In the genomic region with DNA sequence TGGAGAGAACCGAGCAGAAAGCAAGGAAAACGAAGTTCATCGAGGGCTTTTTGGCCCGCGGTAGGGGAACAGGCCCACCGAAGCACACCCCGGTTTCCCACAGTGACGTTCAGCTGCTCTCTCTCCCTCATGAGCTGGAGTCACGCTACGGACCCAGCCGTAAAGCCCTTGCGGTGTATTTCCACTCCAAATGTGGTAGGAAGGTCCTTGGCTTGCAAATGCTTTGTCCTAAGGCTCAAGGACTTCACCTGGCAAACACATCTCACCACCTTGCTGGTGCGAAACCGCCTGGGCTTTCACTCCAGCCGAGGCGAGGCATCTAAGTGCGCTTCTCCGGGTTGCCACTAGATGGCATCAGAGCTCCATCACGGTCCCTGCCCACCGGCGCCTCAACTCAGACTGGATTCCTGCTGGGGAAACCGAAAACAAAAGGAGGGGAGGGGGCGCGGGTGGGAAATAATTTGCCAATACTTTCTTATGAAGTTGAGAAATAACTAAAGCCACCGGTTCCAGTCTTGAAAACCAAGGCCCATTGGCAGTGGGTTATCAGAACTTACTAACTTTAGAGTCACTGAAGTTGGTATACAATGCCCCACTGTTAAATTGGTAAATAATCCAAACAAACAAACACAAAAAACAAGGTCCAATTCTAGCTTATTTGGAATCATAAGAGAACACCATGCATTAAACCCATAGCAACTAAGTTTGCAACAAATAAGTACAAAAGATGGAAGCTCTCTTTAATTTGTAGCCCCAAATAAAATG, we compare ENCODE assay signal across 8 cellular contexts. TPM values are rescaled to one million over a fixed set of nuclear protein-coding genes. Genes with fewer than 3 reads are reported as not detected.
DNase-seq lines count a peak whose midpoint lies in the region; ATAC-seq and TF ChIP-seq lines count a peak whose summit lies in the region.

No MANE protein-coding gene starts in this region.

- no peak overlapping the region for H3K27ac Mint-ChIP-seq in naive B cell

- H3K27me3 Mint-ChIP-seq in naive B cell: peaks cover 63 to 81% (median 77%) of the 10 kb centered on the region in 3 donors

- no peaks in the 10 kb centered on the region for H3K9me3 Mint-ChIP-seq in naive B cell

- H3K4me1 Mint-ChIP-seq in naive B cell: peaks cover 5 to 8% (median 5%) of the 10 kb centered on the region in 3 donors

- DNase-seq in DMS114 treated with DMSO at 0.1 percent for 48 hours (lab: John Stamatoyannopoulos, UW; ENCODE audit: unreplicated experiment): peak; percentile 75
- peak; percentile 44 for DNase-seq in HCEC 1CT
- peak; percentile 15 for DNase-seq in NCI-H774 (lab: John Stamatoyannopoulos, UW)
- DNase-seq in activated CD8-positive, alpha-beta memory T cell treated with anti-CD3 and anti-CD28 coated beads, Interleukin-2, amount 50 U/mL, for 24 hours (ENCODE audit: extremely low read depth): peak; percentile 30
- peak; percentile 64 for DNase-seq in epithelial cell of esophagus (ENCODE audit: low read depth)
- DNase-seq in naive B cell: peak; percentile 57
- DNase-seq in stimulated activated naive CD8-positive, alpha-beta T cell treated with anti-CD3 and anti-CD28 coated beads, Interleukin-15, Interleukin-2, amounts not matched to agents 100 U/mL and 50 U/mL, for 24 hours: peak; percentile 58
- no peak for DNase-seq in MV-4-11 (lab: John Stamatoyannopoulos, UW)

- no peak overlapping the region for H3K4me3 ChIP-seq in epithelial cell of esophagus (ENCODE audit: low read length)

- H3K36me3 Mint-ChIP-seq in naive B cell: no peaks in the 10 kb centered on the region

- no peak overlapping the region for H3K4me3 Mint-ChIP-seq in naive B cell

- peak; percentile 87 for TF ChIP-seq CTCF in epithelial cell of esophagus (IDR thresholded peaks at IDR 0.05; ENCODE audit: insufficient read depth, low read depth, low read length, missing control alignments)

- peak; percentile 65 to 70 for ATAC-seq in naive B cell (ENCODE audit: low read depth in 2 of 2)
- peak; percentile 60 for ATAC-seq in stimulated activated naive CD8-positive, alpha-beta T cell treated with anti-CD3 and anti-CD28 coated beads, Interleukin-15, Interleukin-2, amounts not matched to agents 100 U/mL and 50 U/mL, for 24 hours

RNA-seq across cellular contexts. Expression of gene FOXC1, which starts 13.4 kb away (rescaled TPM):
- polyA plus RNA-seq in naive B cell (ENCODE audit: low read depth in 6 of 6): under 1 TPM in 1 of 6 donors, not detected in 5; 0.17 TPM
